ENCODE assay signal across 8 cellular contexts in the genomic region with DNA sequence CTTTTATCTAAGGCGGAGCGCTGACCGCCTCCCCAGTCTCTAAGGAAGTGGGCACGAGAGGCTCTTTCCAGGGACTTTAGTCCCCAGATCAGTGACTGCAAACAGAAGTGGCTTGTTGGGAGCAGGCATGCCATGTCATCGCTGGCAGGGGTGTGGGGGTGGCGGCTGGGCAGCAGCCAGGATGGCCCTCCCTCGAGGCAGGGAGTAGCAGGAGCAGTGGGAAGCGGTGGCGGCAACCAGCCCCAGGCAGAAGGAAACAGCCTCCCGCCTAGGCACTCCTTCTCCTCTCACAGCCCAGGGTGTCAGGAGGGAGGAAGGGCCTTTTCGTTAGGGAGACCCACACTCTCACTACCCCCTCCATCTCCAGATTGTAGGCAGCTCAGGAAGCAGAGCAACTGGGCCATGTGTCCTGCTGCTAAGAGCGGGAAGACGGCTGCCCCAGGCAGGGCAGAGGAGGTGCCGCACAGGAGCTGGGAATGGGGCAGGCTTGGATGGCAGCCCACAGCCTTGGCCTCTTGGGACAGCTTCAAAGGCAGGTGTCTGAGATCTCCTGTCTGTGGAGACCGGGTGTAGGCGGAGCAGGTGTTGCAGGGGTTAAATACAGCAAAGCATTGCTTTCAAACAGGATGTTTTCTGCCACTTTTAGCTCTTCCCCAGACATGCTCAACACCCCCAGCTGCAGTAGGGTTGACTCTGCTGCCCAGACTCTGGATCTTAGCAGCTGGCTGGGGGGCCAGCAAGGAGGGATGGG. TPM values are rescaled to one million over a fixed set of nuclear protein-coding genes. Genes with fewer than 3 reads are reported as not detected.
DNase-seq lines count a peak whose midpoint lies in the region; ATAC-seq and TF ChIP-seq lines count a peak whose summit lies in the region.

No MANE protein-coding gene starts in this region.

- peaks cover 68% of the 10 kb centered on the region for H3K4me1 ChIP-seq in OCI-LY7 (ENCODE audit: insufficient read depth, low read length, poor library complexity, severe bottlenecking)

- peak overlapping the region; percentile 78 for H3K4me3 Mint-ChIP-seq in stimulated activated naive CD8-positive, alpha-beta T cell treated with anti-CD3 and anti-CD28 coated beads, Interleukin-15, Interleukin-2, amounts not matched to agents 100 ng/mL and 50 ng/mL, for 24 hours

- peak overlapping the region; percentile 47 for H2AFZ ChIP-seq in OCI-LY7 (ENCODE audit: low read length)

- H4K20me1 ChIP-seq in OCI-LY7 (ENCODE audit: insufficient read depth, low read length) = no peaks in the 10 kb centered on the region

- peak overlapping the region; percentile 46 for H3K4me3 ChIP-seq in OCI-LY7 (ENCODE audit: low read depth, low read length, poor library complexity, severe bottlenecking)

- POLR2A ChIA-PET in OCI-LY7 (lab: Charles Lee) = interaction anchor here (0.6 to 1.7 kb wide), 8 partner anchors 8 to 897 kb away, joined by 3 to 12 read pairs (median 4); no protein-coding TSS in a partner anchor

- no peaks in the 10 kb centered on the region for H3K9me2 ChIP-seq in OCI-LY7 (ENCODE audit: insufficient read depth, low read length)

- peaks cover 69% of the 10 kb centered on the region for H3K36me3 Mint-ChIP-seq in stimulated activated naive CD8-positive, alpha-beta T cell treated with anti-CD3 and anti-CD28 coated beads, Interleukin-15, Interleukin-2, amounts not matched to agents 100 ng/mL and 50 ng/mL, for 24 hours (ENCODE audit: low read depth)

- intact Hi-C loops in OCI-LY7 (cut with micrococcal nuclease; ENCODE audit: unreplicated experiment) = loop anchor here (2.0 kb wide), 1 partner anchor 70 kb away; no protein-coding TSS in a partner anchor

- peak overlapping the region; percentile 95 for H3K27ac Mint-ChIP-seq in stimulated activated naive CD8-positive, alpha-beta T cell treated with anti-CD3 and anti-CD28 coated beads, Interleukin-15, Interleukin-2, amounts not matched to agents 100 ng/mL and 50 ng/mL, for 24 hours

- peak overlapping the region; percentile 73 for H3K27ac ChIP-seq in OCI-LY7 (ENCODE audit: low read depth, low read length, poor library complexity, severe bottlenecking)

- H3K79me2 ChIP-seq in OCI-LY7 (ENCODE audit: insufficient read depth, low read depth, low read length) = no peaks in the 10 kb centered on the region

- CTCF ChIA-PET in OCI-LY7 (lab: Charles Lee; ENCODE audit: unreplicated experiment) = interaction anchor here (0.6 to 1.8 kb wide), 4 partner anchors 8 to 64 kb away, joined by 3 to 8 read pairs (median 4); no protein-coding TSS in a partner anchor

- DNase-seq in activated CD8-positive, alpha-beta memory T cell treated with anti-CD3 and anti-CD28 coated beads for 24 hours = peak; percentile 74
- no peak for DNase-seq in activated CD8-positive, alpha-beta memory T cell treated with anti-CD3 and anti-CD28 coated beads, Interleukin-2, amount 50 U/mL, for 4 hours
- peak; percentile 91 for DNase-seq in OCI-LY7 (ENCODE audit: low spot score)
- DNase-seq in central memory CD4-positive, alpha-beta T cell = peak; percentile 26
- no peak for DNase-seq in putamen (ENCODE audit: low spot score)
- DNase-seq in AML-193 (lab: John Stamatoyannopoulos, UW) = no peak

- no TSS peak for BruUV-seq in OCI-LY7 (replicated peaks; lab: Mats Ljungman, UMichigan)

- ATAC-seq in HG02840 (IDR thresholded peaks at IDR 0.05; ENCODE audit: low FRiP score, unreplicated experiment) = peak; percentile 70

- no peaks in the 10 kb centered on the region for H3K9me3 ChIP-seq in OCI-LY7 (ENCODE audit: low read length)

- no peaks in the 10 kb centered on the region for H3K36me3 ChIP-seq in OCI-LY7 (ENCODE audit: insufficient read depth, low read length)

- no peaks in the 10 kb centered on the region for H3K27me3 Mint-ChIP-seq in stimulated activated naive CD8-positive, alpha-beta T cell treated with anti-CD3 and anti-CD28 coated beads, Interleukin-15, Interleukin-2, amounts not matched to agents 100 ng/mL and 50 ng/mL, for 24 hours

- H3K9me3 Mint-ChIP-seq in stimulated activated naive CD8-positive, alpha-beta T cell treated with anti-CD3 and anti-CD28 coated beads, Interleukin-15, Interleukin-2, amounts not matched to agents 100 ng/mL and 50 ng/mL, for 24 hours = no peaks in the 10 kb centered on the region

- no peak for TF ChIP-seq CTCF in OCI-LY7 (conservative IDR thresholded peaks at IDR 0.05; ENCODE audit: low read length)

- peaks cover 96% of the 10 kb centered on the region for H3K4me1 Mint-ChIP-seq in stimulated activated naive CD8-positive, alpha-beta T cell treated with anti-CD3 and anti-CD28 coated beads, Interleukin-15, Interleukin-2, amounts not matched to agents 100 ng/mL and 50 ng/mL, for 24 hours (ENCODE audit: low read depth)

- H3K4me2 ChIP-seq in OCI-LY7 (ENCODE audit: low read length) = peak overlapping the region; percentile 81

RNA-seq across cellular contexts. Expression of gene VDR, which starts 21.8 kb away (rescaled TPM):
- total RNA-seq in OCI-LY7 (2014; rRNA removed; shearing (Covaris generic)) = 4.8 and 5.4 TPM in 2 replicates
- 1.9 and 2.4 TPM in 2 replicates for total RNA-seq in OCI-LY7 (2022)

Comparison
In these comparisons a context has a peak if more than half of its experiments do, and no peak if none do; other contexts are left out.
1. DNase-seq: peak in activated CD8-positive, alpha-beta memory T cell treated with anti-CD3 and anti-CD28 coated beads for 24 hours (single experiment), OCI-LY7 (single experiment) and central memory CD4-positive, alpha-beta T cell (single experiment); none in activated CD8-positive, alpha-beta memory T cell treated with anti-CD3 and anti-CD28 coated beads, Interleukin-2, amount 50 U/mL, for 4 hours (single experiment), putamen (single experiment) and AML-193 (0 of 2).